ENCODE assay signal across 20 cellular contexts in the genomic region with DNA sequence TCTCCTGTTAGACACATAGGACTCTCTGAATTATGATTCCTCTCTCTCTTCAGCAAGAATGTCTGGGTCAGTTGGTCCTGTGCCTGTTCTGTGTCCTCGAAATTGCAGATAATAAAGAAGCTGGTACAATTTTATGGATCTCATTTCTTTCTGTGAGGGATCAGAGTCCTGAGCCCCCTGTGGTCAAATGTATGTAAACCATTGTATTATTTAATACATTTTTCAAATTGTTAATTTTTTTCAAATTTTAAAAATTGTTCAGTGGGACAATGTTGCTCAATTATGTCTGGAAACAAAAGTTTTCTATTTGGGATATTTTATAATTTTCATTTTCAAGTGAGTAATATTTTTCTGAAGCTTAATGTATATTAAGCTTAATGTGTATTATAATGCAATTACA.
"Had no signal": no experiment of that assay in that cellular context is flagged by ENCODE, and none has a peak within 500 bp of the region (broad histone marks: within the 10 kb centered on the region; RNA-seq: fewer than 3 reads in every experiment).

No MANE protein-coding gene starts in this region.

- DNase-seq: foreskin fibroblast; head of caudate nucleus; left colon; left ventricle myocardium superior; mesendoderm; naive thymus-derived CD4-positive, alpha-beta T cell; nephron progenitor cell; sigmoid colon; stimulated activated CD4-positive, alpha-beta T cell treated with anti-CD3 and anti-CD28 coated beads, Interleukin-2, amount 100 ng/mL, for 48 hours; stimulated activated naive CD4-positive, alpha-beta T cell treated with Interleukin-2 at 50 U/mL for 16 hours; trophoblast cell; uterus had no signal

- H3K4me1 ChIP-seq: esophagus muscularis mucosa, right atrium auricular region, sigmoid colon, uterus had no signal

- H2AFZ ChIP-seq: hepatocyte had no signal

- H3K4me3 Mint-ChIP-seq: central memory CD8-positive, alpha-beta T cell; dendritic cell treated with granulocyte-macrophage colony-stimulating factor and Interleukin-4, amounts not matched to agents 40 ng/mL and 50 ng/mL, for 4 days; naive thymus-derived CD4-positive, alpha-beta T cell; nephron progenitor cell had no signal

- H3K27ac ChIP-seq: epithelial cell of prostate, esophagus muscularis mucosa, hepatocyte, neutrophil, right atrium auricular region, sigmoid colon, skin epidermis, uterus had no signal

- H3K27me3 Mint-ChIP-seq: central memory CD8-positive, alpha-beta T cell; dendritic cell treated with granulocyte-macrophage colony-stimulating factor and Interleukin-4, amounts not matched to agents 40 ng/mL and 50 ng/mL, for 4 days; naive thymus-derived CD4-positive, alpha-beta T cell had no signal

- H3K27ac Mint-ChIP-seq: dendritic cell treated with granulocyte-macrophage colony-stimulating factor and Interleukin-4, amounts not matched to agents 40 ng/mL and 50 ng/mL, for 4 days; naive thymus-derived CD4-positive, alpha-beta T cell; nephron progenitor cell had no signal

- ATAC-seq: left colon; left ventricle myocardium superior; naive thymus-derived CD4-positive, alpha-beta T cell had no signal

- H3K4me1 Mint-ChIP-seq: central memory CD8-positive, alpha-beta T cell; naive thymus-derived CD4-positive, alpha-beta T cell; nephron progenitor cell had no signal

- H3K4me3 ChIP-seq: esophagus muscularis mucosa, hepatocyte, right atrium auricular region, sigmoid colon, skin epidermis, uterus had no signal

- H3K9me3 ChIP-seq: neutrophil, uterus had no signal

- H3K4me2 ChIP-seq: hepatocyte had no signal

- H3K36me3 ChIP-seq: esophagus muscularis mucosa, neutrophil, right atrium auricular region, sigmoid colon, uterus had no signal

- H3K79me2 ChIP-seq: hepatocyte had no signal

- H3K36me3 Mint-ChIP-seq: naive thymus-derived CD4-positive, alpha-beta T cell had no signal

- H3K27me3 ChIP-seq: esophagus muscularis mucosa, hepatocyte, neutrophil, right atrium auricular region, sigmoid colon, uterus had no signal
